ENCODE assay signal across 15 cellular contexts in the genomic region with DNA sequence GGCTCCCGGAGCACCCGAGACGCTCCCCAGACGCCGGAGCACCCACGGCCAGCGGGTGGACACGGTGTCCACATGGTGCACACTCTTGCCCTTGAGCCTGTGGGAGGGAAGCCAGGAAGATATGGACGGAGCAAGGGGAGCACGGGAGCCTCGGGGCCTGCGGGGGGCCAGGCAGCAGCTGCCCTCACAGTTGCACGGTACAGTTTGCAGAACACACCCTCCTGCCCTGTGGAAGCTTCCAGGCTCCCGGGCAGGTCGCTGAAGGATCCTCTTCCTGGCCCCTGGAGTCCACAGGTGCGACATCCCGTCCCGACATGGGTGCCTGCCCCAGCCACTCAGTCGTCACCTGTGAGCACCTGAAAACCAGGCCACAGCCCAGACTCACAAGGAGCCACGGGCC.
DNase-seq lines count a peak whose midpoint lies in the region; ATAC-seq and TF ChIP-seq lines count a peak whose summit lies in the region.
"Had no signal": no experiment of that assay in that cellular context is flagged by ENCODE, and none has a peak within 500 bp of the region (broad histone marks: within the 10 kb centered on the region; RNA-seq: fewer than 3 reads in every experiment).

No MANE protein-coding gene starts in this region.

- H3K36me3 ChIP-seq in neuronal stem cell (replicated peaks in 1 of 2; ENCODE audit: control insufficient read depth in 2 of 2, insufficient read depth in 2 of 2, low read length in 2 of 2): no peaks in the 10 kb centered on the region
- no peaks in the 10 kb centered on the region for H3K36me3 ChIP-seq in upper lobe of right lung

- H2BK5ac ChIP-seq in neuronal stem cell (ENCODE audit: low read length): no peak overlapping the region

- H4K91ac ChIP-seq in neuronal stem cell (ENCODE audit: low read depth, low read length, poor library complexity): no peak overlapping the region

- no peak overlapping the region for H2BK12ac ChIP-seq in neuronal stem cell (ENCODE audit: low read length)

- H3K9me3 ChIP-seq in neuronal stem cell (replicated peaks in 1 of 2; ENCODE audit: control insufficient read depth in 2 of 2, insufficient read depth in 1 of 2, low read depth in 1 of 2, low read length in 2 of 2): no peaks in the 10 kb centered on the region
- H3K9me3 ChIP-seq in upper lobe of right lung: no peaks in the 10 kb centered on the region

- no CpG with 5 or more reads among the region's 20 CpGs for WGBS in neuronal stem cell (ENCODE audit: extremely low coverage in 2 of 2, insufficient read length in 2 of 2, insufficient replicate concordance in 1 of 2), 2 donors

- no peak for ATAC-seq in activated naive CD8-positive, alpha-beta T cell treated with anti-CD3 and anti-CD28 coated beads, Interleukin-2, amount 10 ng/mL, durations not matched to agents 7 days and 5 days (ENCODE audit: low read depth)
- ATAC-seq in activated naive CD8-positive, alpha-beta T cell treated with anti-CD3 and anti-CD28 coated beads, Interleukin-2, amount 50 U/mL, for 24 hours: no peak
- ATAC-seq in activated B cell treated with CpG ODN at 0.5 μM for 24 hours (ENCODE audit: low read depth): no peak
- no peak for ATAC-seq in upper lobe of right lung
- no peak for ATAC-seq in left colon

- H3K14ac ChIP-seq in neuronal stem cell (ENCODE audit: low read length): no peak overlapping the region

- no peak overlapping the region for H3K23ac ChIP-seq in neuronal stem cell (ENCODE audit: low read depth, low read length, poor library complexity)

- no peaks in the 10 kb centered on the region for H3K4me1 ChIP-seq in neuronal stem cell (ENCODE audit: control insufficient read depth in 2 of 2, insufficient read depth in 1 of 2, low read depth in 1 of 2, low read length in 2 of 2)
- peaks cover 4% of the 10 kb centered on the region for H3K4me1 ChIP-seq in upper lobe of right lung

- H3K9ac ChIP-seq in neuronal stem cell (ENCODE audit: low read depth, low read length, poor library complexity): peak overlapping the region; percentile 39
- H3K9ac ChIP-seq: KMS-11 had no signal

- no peak overlapping the region for H3K4me3 Mint-ChIP-seq in activated naive CD8-positive, alpha-beta T cell treated with anti-CD3 and anti-CD28 coated beads, Interleukin-2, amount 10 ng/mL, durations not matched to agents 7 days and 5 days
- no peak overlapping the region for H3K4me3 Mint-ChIP-seq in activated naive CD8-positive, alpha-beta T cell treated with anti-CD3 and anti-CD28 coated beads, Interleukin-2, amount 50 U/mL, for 24 hours
- H3K4me3 Mint-ChIP-seq in activated B cell treated with CpG ODN at 0.5 μM for 24 hours: no peak overlapping the region
- H3K4me3 Mint-ChIP-seq: CD4-positive, CD25-positive, alpha-beta regulatory T cell had no signal

- H3K4me3 ChIP-seq in neuronal stem cell (ENCODE audit: low read length in 2 of 2) (no peak overlapping the region), upper lobe of right lung (no peak overlapping the region)

- no peak overlapping the region for H4K8ac ChIP-seq in neuronal stem cell (ENCODE audit: low read depth, low read length)

- no peak overlapping the region for H2BK120ac ChIP-seq in neuronal stem cell (ENCODE audit: low read depth, low read length)

- no peak overlapping the region for H3K27ac Mint-ChIP-seq in activated naive CD8-positive, alpha-beta T cell treated with anti-CD3 and anti-CD28 coated beads, Interleukin-2, amount 10 ng/mL, durations not matched to agents 7 days and 5 days
- H3K27ac Mint-ChIP-seq in activated naive CD8-positive, alpha-beta T cell treated with anti-CD3 and anti-CD28 coated beads, Interleukin-2, amount 50 U/mL, for 24 hours: no peak overlapping the region
- H3K27ac Mint-ChIP-seq in activated B cell treated with CpG ODN at 0.5 μM for 24 hours: no peak overlapping the region
- H3K27ac Mint-ChIP-seq: CD4-positive, CD25-positive, alpha-beta regulatory T cell had no signal

- H3K4ac ChIP-seq in neuronal stem cell (ENCODE audit: low read length): no peak overlapping the region

- POLR2A ChIA-PET in activated naive CD8-positive, alpha-beta T cell treated with anti-CD3 and anti-CD28 coated beads, Interleukin-2, amount 10 ng/mL, durations not matched to agents 7 days and 5 days (lab: Charles Lee): no interaction called here
- POLR2A ChIA-PET in activated B cell treated with CpG ODN at 0.5 μM for 24 hours (lab: Charles Lee): no interaction called here

- H2AK5ac ChIP-seq in neuronal stem cell (ENCODE audit: low read depth, low read length): no peak overlapping the region

- no peak overlapping the region for H3K18ac ChIP-seq in neuronal stem cell (ENCODE audit: low read length)

- no peak overlapping the region for H2AFZ ChIP-seq in neuronal stem cell (ENCODE audit: low read length)

- H2BK15ac ChIP-seq in neuronal stem cell (ENCODE audit: low read length): no peak overlapping the region

- no peaks in the 10 kb centered on the region for H3K79me1 ChIP-seq in neuronal stem cell (ENCODE audit: low read depth, low read length)

- H3K27me3 ChIP-seq in neuronal stem cell (ENCODE audit: control insufficient read depth in 3 of 3, insufficient read depth in 3 of 3, low read depth in 1 of 3, low read length in 3 of 3): no peaks in the 10 kb centered on the region
- H3K27me3 ChIP-seq in upper lobe of right lung: no peaks in the 10 kb centered on the region

- no peak overlapping the region for H3K4me2 ChIP-seq in neuronal stem cell (ENCODE audit: insufficient read depth, low read length, poor library complexity, severe bottlenecking)
- H3K4me2 ChIP-seq: KMS-11 had no signal

- intact Hi-C loops in activated B cell treated with CpG ODN at 0.5 μM for 24 hours (cut with micrococcal nuclease): no loop called here
- intact Hi-C loops in upper lobe of right lung (cut with DNase I): no loop called here
- intact Hi-C loops in left colon (cut with DNase I, micrococcal nuclease): no loop called here

- H3K27me3 Mint-ChIP-seq in activated naive CD8-positive, alpha-beta T cell treated with anti-CD3 and anti-CD28 coated beads, Interleukin-2, amount 10 ng/mL, durations not matched to agents 7 days and 5 days: no peaks in the 10 kb centered on the region
- H3K27me3 Mint-ChIP-seq in activated naive CD8-positive, alpha-beta T cell treated with anti-CD3 and anti-CD28 coated beads, Interleukin-2, amount 50 U/mL, for 24 hours: no peaks in the 10 kb centered on the region
- H3K27me3 Mint-ChIP-seq in activated B cell treated with CpG ODN at 0.5 μM for 24 hours: no peaks in the 10 kb centered on the region
- H3K27me3 Mint-ChIP-seq: CD4-positive, CD25-positive, alpha-beta regulatory T cell had no signal

- CTCF ChIA-PET in activated B cell treated with CpG ODN at 0.5 μM for 24 hours (lab: Charles Lee): no interaction called here

- H3K36me3 Mint-ChIP-seq in activated naive CD8-positive, alpha-beta T cell treated with anti-CD3 and anti-CD28 coated beads, Interleukin-2, amount 10 ng/mL, durations not matched to agents 7 days and 5 days: no peaks in the 10 kb centered on the region
- peaks cover 2% of the 10 kb centered on the region for H3K36me3 Mint-ChIP-seq in activated naive CD8-positive, alpha-beta T cell treated with anti-CD3 and anti-CD28 coated beads, Interleukin-2, amount 50 U/mL, for 24 hours (ENCODE audit: low read depth)
- peaks cover 14% of the 10 kb centered on the region for H3K36me3 Mint-ChIP-seq in activated B cell treated with CpG ODN at 0.5 μM for 24 hours (ENCODE audit: low read depth)

- DNase-seq in activated naive CD8-positive, alpha-beta T cell treated with anti-CD3 and anti-CD28 coated beads, Interleukin-2, amount 10 ng/mL, durations not matched to agents 7 days and 5 days: peak; percentile 17
- DNase-seq in activated naive CD8-positive, alpha-beta T cell treated with anti-CD3 and anti-CD28 coated beads, Interleukin-2, amount 50 U/mL, for 24 hours: no peak
- peak; percentile 1 for DNase-seq in activated B cell treated with CpG ODN at 0.5 μM for 24 hours
- DNase-seq in neuronal stem cell (ENCODE audit: low spot score): no peak
- no peak for DNase-seq in upper lobe of right lung
- DNase-seq in left colon: no peak
- DNase-seq in Kasumi-1 (lab: John Stamatoyannopoulos, UW): no peak
- DNase-seq: AML-193; CD4-positive, CD25-positive, alpha-beta regulatory T cell; DMS79; MM.1S; NCI-H1105; NCI-H187 treated with DMSO at 0.1 percent for 48 hours; NCI-H446 had no signal

- no peaks in the 10 kb centered on the region for H3K4me1 Mint-ChIP-seq in activated naive CD8-positive, alpha-beta T cell treated with anti-CD3 and anti-CD28 coated beads, Interleukin-2, amount 10 ng/mL, durations not matched to agents 7 days and 5 days
- H3K4me1 Mint-ChIP-seq in activated naive CD8-positive, alpha-beta T cell treated with anti-CD3 and anti-CD28 coated beads, Interleukin-2, amount 50 U/mL, for 24 hours: no peaks in the 10 kb centered on the region
- H3K4me1 Mint-ChIP-seq in activated B cell treated with CpG ODN at 0.5 μM for 24 hours: no peaks in the 10 kb centered on the region

- no peak overlapping the region for H3K27ac ChIP-seq in neuronal stem cell (replicated peaks; ENCODE audit: low read length)
- H3K27ac ChIP-seq in upper lobe of right lung: peak overlapping the region; percentile 82
- H3K27ac ChIP-seq: KMS-11 had no signal

- peaks cover 1% of the 10 kb centered on the region for H3K9me3 Mint-ChIP-seq in activated naive CD8-positive, alpha-beta T cell treated with anti-CD3 and anti-CD28 coated beads, Interleukin-2, amount 10 ng/mL, durations not matched to agents 7 days and 5 days
- peaks cover 2% of the 10 kb centered on the region for H3K9me3 Mint-ChIP-seq in activated naive CD8-positive, alpha-beta T cell treated with anti-CD3 and anti-CD28 coated beads, Interleukin-2, amount 50 U/mL, for 24 hours
- H3K9me3 Mint-ChIP-seq in activated B cell treated with CpG ODN at 0.5 μM for 24 hours: peaks cover 3% of the 10 kb centered on the region

- TF ChIP-seq CTCF in activated B cell treated with CpG ODN at 0.5 μM for 24 hours (IDR thresholded peaks at IDR 0.05): no peak
- no peak for TF ChIP-seq CTCF in upper lobe of right lung (IDR thresholded peaks at IDR 0.05)

Comparison
In these comparisons a context has a peak if more than half of its experiments do, and no peak if none do; other contexts are left out.
1. DNase-seq: peak in activated naive CD8-positive, alpha-beta T cell treated with anti-CD3 and anti-CD28 coated beads, Interleukin-2, amount 10 ng/mL, durations not matched to agents 7 days and 5 days (single experiment) and activated B cell treated with CpG ODN at 0.5 μM for 24 hours (single experiment); none in activated naive CD8-positive, alpha-beta T cell treated with anti-CD3 and anti-CD28 coated beads, Interleukin-2, amount 50 U/mL, for 24 hours (single experiment), neuronal stem cell (single experiment), upper lobe of right lung (single experiment), left colon (0 of 2) and Kasumi-1 (0 of 2).